Comparison of ENCODE assay signal across 20 cellular contexts in genomic region chr6:137776256-137776655, GRCh38.
DNase-seq lines count a peak whose midpoint lies in the region; ATAC-seq, FAIRE-seq and TF ChIP-seq lines count a peak whose summit lies in the region.
"Had no signal": no experiment of that assay in that cellular context is flagged by ENCODE, and none has a peak within 500 bp of the region (broad histone marks: within the 10 kb centered on the region; RNA-seq: fewer than 3 reads in every experiment).

No MANE protein-coding gene starts in this region.

- H3K79me2 ChIP-seq in K562 (ENCODE audit: control insufficient read depth, insufficient read depth, low read length) = no peaks in the 10 kb centered on the region

- no peak overlapping the region for H3K9ac ChIP-seq in K562 (ENCODE audit: insufficient read depth in 1 of 2, low read depth in 2 of 2, low read length in 2 of 2)
- no peak overlapping the region for H3K9ac ChIP-seq in skeletal muscle satellite cell (ENCODE audit: low read depth, low read length)
- H3K9ac ChIP-seq: BLaER1 treated with 17β-estradiol and CSF1 and Interleukin-3, amounts not matched to agents 10 nM and 100 nM had no signal

- TF ChIP-seq POLR2A in K562 (conservative IDR thresholded peaks at IDR 0.05) = no peak
- no peak for TF ChIP-seq POLR2A in gastroesophageal sphincter (IDR thresholded peaks at IDR 0.05)

- peak overlapping the region; percentile 33; the same call in 1 of the 2 replicates for H2AFZ ChIP-seq in K562 (ENCODE audit: low read depth, low read length)
- H2AFZ ChIP-seq: PC-9 had no signal

- intact Hi-C loops in K562 (cut with micrococcal nuclease) = no loop called here
- intact Hi-C loops in naive thymus-derived CD4-positive, alpha-beta T cell (cut with micrococcal nuclease) = no loop called here

- peaks cover 0 to 10% (median 0%) of the 10 kb centered on the region in 5 donors for H3K36me3 Mint-ChIP-seq in naive thymus-derived CD4-positive, alpha-beta T cell

- no peak overlapping the region for H3K4me3 ChIP-seq in K562
- H3K4me3 ChIP-seq in gastroesophageal sphincter = no peak overlapping the region
- no peak overlapping the region for H3K4me3 ChIP-seq in skeletal muscle satellite cell (ENCODE audit: low read length)
- no peak overlapping the region for H3K4me3 ChIP-seq in naive thymus-derived CD4-positive, alpha-beta T cell (ENCODE audit: low read length)
- H3K4me3 ChIP-seq: BLaER1 treated with 17β-estradiol and CSF1 and Interleukin-3, amounts not matched to agents 10 nM and 100 nM; PC-9 had no signal

- H3K9me3 ChIP-seq in K562 (replicated peaks; ENCODE audit: control insufficient read depth, insufficient read depth, low read depth, low read length) (no peaks in the 10 kb centered on the region), gastroesophageal sphincter (no peaks in the 10 kb centered on the region), skeletal muscle satellite cell (replicated peaks; ENCODE audit: low read length) (no peaks in the 10 kb centered on the region)
- no peaks in the 10 kb centered on the region for H3K9me3 ChIP-seq in naive thymus-derived CD4-positive, alpha-beta T cell (ENCODE audit: control insufficient read depth in 2 of 3, low read length in 3 of 3)

- DNase-seq in K562 (ENCODE audit: extremely low read depth in 1 of 4, low spot score in 3 of 4) (no peak), GM19239 (ENCODE audit: insufficient read length, low spot score) (no peak)
- DNase-seq in stimulated activated naive CD4-positive, alpha-beta T cell treated with Interleukin-2 at 50 U/mL for 16 hours (lab: John Stamatoyannopoulos, UW) = no peak
- DNase-seq in naive thymus-derived CD4-positive, alpha-beta T cell = no peak
- DNase-seq: CD8-positive, alpha-beta memory T cell; DMS79; KG1; NCI-H1694 treated with DMSO at 0.1 percent for 48 hours; NCI-H510A treated with DMSO at 0.1 percent for 48 hours; NCI-H774; PC-9 had no signal

- POLR2A ChIA-PET in K562 (lab: Yijun Ruan, JAX) = no interaction called here
- POLR2A ChIA-PET in naive thymus-derived CD4-positive, alpha-beta T cell (lab: Charles Lee) = no interaction called here

- no peaks in the 10 kb centered on the region for H3K27me3 ChIP-seq in K562 (ENCODE audit: control insufficient read depth in 2 of 2, insufficient read depth in 2 of 2, low read length in 2 of 2)
- no peaks in the 10 kb centered on the region for H3K27me3 ChIP-seq in gastroesophageal sphincter
- no peaks in the 10 kb centered on the region for H3K27me3 ChIP-seq in skeletal muscle satellite cell (ENCODE audit: control insufficient read depth, insufficient read depth, low read length)
- no peaks in the 10 kb centered on the region for H3K27me3 ChIP-seq in naive thymus-derived CD4-positive, alpha-beta T cell (ENCODE audit: control insufficient read depth in 2 of 2, insufficient read depth in 2 of 2, low read length in 2 of 2)
- H3K27me3 ChIP-seq: BLaER1 treated with 17β-estradiol and CSF1 and Interleukin-3, amounts not matched to agents 10 nM and 100 nM had no signal

- H3K27ac ChIP-seq in C4-2B = peak overlapping the region; percentile 24; the same call in 1 of the 2 replicates
- H3K27ac ChIP-seq in K562 (ENCODE audit: extremely low read depth, low read depth, low read length) = no peak overlapping the region
- H3K27ac ChIP-seq in gastroesophageal sphincter = peak overlapping the region; percentile 31 to 90 (median 82)
- no peak overlapping the region for H3K27ac ChIP-seq in naive thymus-derived CD4-positive, alpha-beta T cell (ENCODE audit: low read depth, low read length)
- H3K27ac ChIP-seq: BLaER1 treated with 17β-estradiol and CSF1 and Interleukin-3, amounts not matched to agents 10 nM and 100 nM; PC-9; RWPE1 had no signal

- no peaks in the 10 kb centered on the region for H4K20me1 ChIP-seq in K562 (replicated peaks; ENCODE audit: control insufficient read depth, insufficient read depth, low read length)
- H4K20me1 ChIP-seq: BLaER1 treated with 17β-estradiol and CSF1 and Interleukin-3, amounts not matched to agents 10 nM and 100 nM had no signal

- H3K4me3 Mint-ChIP-seq in naive thymus-derived CD4-positive, alpha-beta T cell = no peak overlapping the region
- H3K4me3 Mint-ChIP-seq: CD8-positive, alpha-beta memory T cell had no signal

- TF ChIP-seq CTCF in C4-2B (conservative IDR thresholded peaks at IDR 0.05) (no peak), K562 (IDR thresholded peaks at IDR 0.05 in 2 of 3, conservative IDR thresholded peaks at IDR 0.05 in 1 of 3; ENCODE audit: insufficient read depth in 2 of 3, low read depth in 1 of 3, low read length in 3 of 3) (no peak), gastroesophageal sphincter (IDR thresholded peaks at IDR 0.05) (no peak)

- H3K9me1 ChIP-seq in K562 (ENCODE audit: control insufficient read depth, insufficient read depth, low read length) = no peaks in the 10 kb centered on the region

- peaks cover 0 to 3% (median 0%) of the 10 kb centered on the region in 5 donors for H3K27me3 Mint-ChIP-seq in naive thymus-derived CD4-positive, alpha-beta T cell

- in situ Hi-C loops in K562 (cut with MboI) = no loop called here

- H3K36me3 ChIP-seq in K562 (ENCODE audit: control insufficient read depth, insufficient read depth, low read length) = no peaks in the 10 kb centered on the region
- H3K36me3 ChIP-seq in gastroesophageal sphincter = no peaks in the 10 kb centered on the region
- H3K36me3 ChIP-seq in skeletal muscle satellite cell (ENCODE audit: insufficient read depth, low read length) = no peaks in the 10 kb centered on the region
- H3K36me3 ChIP-seq in naive thymus-derived CD4-positive, alpha-beta T cell (ENCODE audit: control insufficient read depth in 2 of 3, insufficient read depth in 3 of 3, low read length in 3 of 3) = no peaks in the 10 kb centered on the region
- H3K36me3 ChIP-seq: BLaER1 treated with 17β-estradiol and CSF1 and Interleukin-3, amounts not matched to agents 10 nM and 100 nM had no signal

- CTCF ChIA-PET in K562 (lab: Yijun Ruan, JAX; ENCODE audit: low intra/inter-chr PET ratio) = no interaction called here
- CTCF ChIA-PET in naive thymus-derived CD4-positive, alpha-beta T cell (lab: Charles Lee) = no interaction called here

- H3K4me2 ChIP-seq in K562 (ENCODE audit: insufficient read depth, low read length) (no peak overlapping the region), skeletal muscle satellite cell (ENCODE audit: low read length) (peak overlapping the region; percentile 10)
- H3K4me2 ChIP-seq: PC-9 had no signal

- TF ChIP-seq RAD21 in K562 (CRISPR knock-in tag; conservative IDR thresholded peaks at IDR 0.05 in 1 of 2, IDR thresholded peaks at IDR 0.05 in 1 of 2) = no peak

- no TSS peak for BruUV-seq in K562 (replicated peaks; lab: Mats Ljungman, UMichigan)

- WGBS in K562 (ENCODE audit: insufficient coverage, low coverage, missing lambda C conversion rate) = 29% methylated on average over 9 of the region's 9 CpGs
- WGBS in gastroesophageal sphincter (ENCODE audit: low coverage in 1 of 2), 2 donors = 62 to 79% methylated on average over 5 to 8 of the region's 9 CpGs

- H3K9me3 Mint-ChIP-seq in naive thymus-derived CD4-positive, alpha-beta T cell = peaks cover 0 to 4% (median 0%) of the 10 kb centered on the region in 11 donors
- H3K9me3 Mint-ChIP-seq: CD8-positive, alpha-beta memory T cell had no signal

- TF ChIP-seq EP300 in K562 (IDR thresholded peaks at IDR 0.05; ENCODE audit: low read length) (no peak), gastroesophageal sphincter (IDR thresholded peaks at IDR 0.05) (no peak)

- H3K4me1 ChIP-seq in K562 (replicated peaks in 1 of 2; ENCODE audit: control insufficient read depth in 2 of 2, insufficient read depth in 2 of 2, low read length in 2 of 2) = peaks cover 0 to 8% of the 10 kb centered on the region in 2 experiments; a peak in 1 of 5 replicates
- H3K4me1 ChIP-seq in gastroesophageal sphincter = peaks cover 5 to 58% (median 19%) of the 10 kb centered on the region in 3 donors
- peaks cover 23% of the 10 kb centered on the region for H3K4me1 ChIP-seq in skeletal muscle satellite cell (ENCODE audit: control insufficient read depth, insufficient read depth, low read length)
- H3K4me1 ChIP-seq in naive thymus-derived CD4-positive, alpha-beta T cell (ENCODE audit: control insufficient read depth in 2 of 2, insufficient read depth in 2 of 2, low read length in 2 of 2) = no peaks in the 10 kb centered on the region

- no peak for FAIRE-seq in K562 (lab: Jason Lieb, UNC)
- FAIRE-seq in GM19239 (lab: Jason Lieb, UNC) = no peak
- FAIRE-seq: D721Med, GM12892, GM18507 had no signal

- no peaks in the 10 kb centered on the region for H3K4me1 Mint-ChIP-seq in naive thymus-derived CD4-positive, alpha-beta T cell
- H3K4me1 Mint-ChIP-seq: CD8-positive, alpha-beta memory T cell had no signal

- H3K27ac Mint-ChIP-seq in naive thymus-derived CD4-positive, alpha-beta T cell = no peak overlapping the region

- ATAC-seq in K562 (no peak), gastroesophageal sphincter (no peak), GM21381 (IDR thresholded peaks at IDR 0.05; ENCODE audit: unreplicated experiment) (no peak)
- ATAC-seq in naive thymus-derived CD4-positive, alpha-beta T cell = no peak

TF ChIP-seq in K562, 482 proteins besides CTCF, POLR2A, EP300 and RAD21 (continues in another document):
- TF ChIP-seq RBM17 (IDR thresholded peaks at IDR 0.05; ENCODE audit: borderline replicate concordance, low read depth, low read length) (no peak), E2F6 (IDR thresholded peaks at IDR 0.05; ENCODE audit: borderline replicate concordance in 1 of 2, extremely low read depth in 1 of 2, insufficient read depth in 1 of 2, insufficient read length in 1 of 2, low read depth in 1 of 2, low read length in 1 of 2, poor library complexity in 1 of 2, severe bottlenecking in 1 of 2) (no peak), BDP1 (IDR thresholded peaks at IDR 0.05; ENCODE audit: insufficient read depth, insufficient read length) (no peak), ZEB2 (IDR thresholded peaks at IDR 0.05) (no peak), HNRNPUL1 (IDR thresholded peaks at IDR 0.05; ENCODE audit: low read length) (no peak), POLR2H (tag; IDR thresholded peaks at IDR 0.05; ENCODE audit: low read depth) (no peak), ZNF354B (CRISPR knock-in tag; IDR thresholded peaks at IDR 0.05) (no peak), RBM15 (IDR thresholded peaks at IDR 0.05; ENCODE audit: insufficient read depth, low read length) (no peak)

Comparison
In these comparisons a context has a peak if more than half of its experiments do, and no peak if none do; other contexts are left out.
1. H3K27ac ChIP-seq: peak in C4-2B (single experiment) and gastroesophageal sphincter (4 of 4); none in K562 (single experiment) and naive thymus-derived CD4-positive, alpha-beta T cell (single experiment).